ENCODE assay signal across 10 cellular contexts in genomic region chr2:176080540-176081355, GRCh38. TPM values are rescaled to one million over a fixed set of nuclear protein-coding genes. Genes with fewer than 3 reads are reported as not detected.
DNase-seq lines count a peak whose midpoint lies in the region; ATAC-seq and TF ChIP-seq lines count a peak whose summit lies in the region.
"Had no signal": no experiment of that assay in that cellular context is flagged by ENCODE, and none has a peak within 500 bp of the region (broad histone marks: within the 10 kb centered on the region; RNA-seq: fewer than 3 reads in every experiment).

No MANE protein-coding gene starts in this region.

- no peaks in the 10 kb centered on the region for H3K36me3 ChIP-seq in smooth muscle cell (ENCODE audit: low read depth)

- ATAC-seq in foreskin keratinocyte, result peak; percentile 51
- ATAC-seq in HG03354 (IDR thresholded peaks at IDR 0.05; ENCODE audit: poor library complexity, severe bottlenecking, unreplicated experiment), result no peak

- H3K9me3 ChIP-seq in smooth muscle cell (replicated peaks; ENCODE audit: low read depth), result no peaks in the 10 kb centered on the region

- H3K9me3 Mint-ChIP-seq in activated CD4-positive, alpha-beta T cell treated with anti-CD3 and anti-CD28 coated beads, Interleukin-2, amount 10 ng/mL, durations not matched to agents 7 days and 5 days, result peaks cover 5% of the 10 kb centered on the region

- no peak overlapping the region for H2AFZ ChIP-seq in smooth muscle cell (ENCODE audit: low read depth)

- H3K4me3 Mint-ChIP-seq in activated CD4-positive, alpha-beta T cell treated with anti-CD3 and anti-CD28 coated beads, Interleukin-2, amount 10 ng/mL, durations not matched to agents 7 days and 5 days, result peak overlapping the region; percentile 30

- H3F3A ChIP-seq in smooth muscle cell (ENCODE audit: low read depth), result no peaks in the 10 kb centered on the region

- H3K9ac ChIP-seq in smooth muscle cell (ENCODE audit: low read depth), result no peak overlapping the region

- H3K36me3 Mint-ChIP-seq in activated CD4-positive, alpha-beta T cell treated with anti-CD3 and anti-CD28 coated beads, Interleukin-2, amount 10 ng/mL, durations not matched to agents 7 days and 5 days (ENCODE audit: low read depth), result peaks cover 3% of the 10 kb centered on the region

- H3K27me3 Mint-ChIP-seq in activated CD4-positive, alpha-beta T cell treated with anti-CD3 and anti-CD28 coated beads, Interleukin-2, amount 10 ng/mL, durations not matched to agents 7 days and 5 days, result peaks cover 82% of the 10 kb centered on the region

- H3K4me1 ChIP-seq in foreskin keratinocyte (no peaks in the 10 kb centered on the region), smooth muscle cell (ENCODE audit: low read depth) (peaks cover 18% of the 10 kb centered on the region)

- H3K27me3 ChIP-seq in foreskin keratinocyte, result peaks cover 98% of the 10 kb centered on the region
- peaks cover 97% of the 10 kb centered on the region for H3K27me3 ChIP-seq in smooth muscle cell (ENCODE audit: low read depth)

- POLR2A ChIA-PET in activated CD4-positive, alpha-beta T cell treated with anti-CD3 and anti-CD28 coated beads, Interleukin-2, amount 10 ng/mL, durations not matched to agents 7 days and 5 days (lab: Charles Lee), result no interaction called here
- POLR2A ChIA-PET in RWPE1 (lab: Yijun Ruan, JAX; ENCODE audit: low non-redundant PET), result no interaction called here

- peak overlapping the region; percentile 73 for H3K27ac Mint-ChIP-seq in activated CD4-positive, alpha-beta T cell treated with anti-CD3 and anti-CD28 coated beads, Interleukin-2, amount 10 ng/mL, durations not matched to agents 7 days and 5 days

- H4K20me1 ChIP-seq in smooth muscle cell (ENCODE audit: low read depth), result no peaks in the 10 kb centered on the region

- H3K79me2 ChIP-seq in smooth muscle cell (ENCODE audit: low read depth), result no peaks in the 10 kb centered on the region

- H3K4me2 ChIP-seq in smooth muscle cell, result peak overlapping the region; percentile 79

- CTCF ChIA-PET in activated CD4-positive, alpha-beta T cell treated with anti-CD3 and anti-CD28 coated beads, Interleukin-2, amount 10 ng/mL, durations not matched to agents 7 days and 5 days (lab: Charles Lee), result interaction anchor here (1.0 to 2.2 kb wide), 4 partner anchors 16 to 81 kb away, joined by 4 to 6 read pairs (median 5); no protein-coding TSS in a partner anchor
- CTCF ChIA-PET in RWPE1 (lab: Yijun Ruan, JAX), result interaction anchor here (0.6 to 2.0 kb wide), 7 partner anchors 16 to 1119 kb away, joined by 3 to 16 read pairs (median 4); no protein-coding TSS in a partner anchor

- peak overlapping the region; percentile 44 for H3K4me3 ChIP-seq in smooth muscle cell

- 3% methylated on average over 58 of the region's 67 CpGs for WGBS in smooth muscle cell (ENCODE audit: low lambda C conversion rate)

- peaks cover 10% of the 10 kb centered on the region for H3K4me1 Mint-ChIP-seq in activated CD4-positive, alpha-beta T cell treated with anti-CD3 and anti-CD28 coated beads, Interleukin-2, amount 10 ng/mL, durations not matched to agents 7 days and 5 days

- no peak for DNase-seq in activated CD4-positive, alpha-beta T cell treated with anti-CD3 and anti-CD28 coated beads, Interleukin-2, amount 10 ng/mL, durations not matched to agents 7 days and 5 days
- no peak for DNase-seq in activated CD4-positive, alpha-beta T cell treated with anti-CD3 and anti-CD28 coated beads for 1 hour
- DNase-seq in RWPE1 (ENCODE audit: low spot score) (peak; percentile 43), foreskin keratinocyte (no peak), smooth muscle cell (lab: John Stamatoyannopoulos, UW; ENCODE audit: unreplicated experiment) (no peak), hippocampal formation (lab: John Stamatoyannopoulos, UW) (no peak), HCEC 1CT (no peak)
- DNase-seq: activated CD4-positive, alpha-beta T cell treated with anti-CD3 and anti-CD28 coated beads, Interleukin-2, amount 50 U/mL, for 1 hour; AML-193 had no signal

- TF ChIP-seq CTCF in RWPE1 (conservative IDR thresholded peaks at IDR 0.05; ENCODE audit: low read depth) (no peak), foreskin keratinocyte (conservative IDR thresholded peaks at IDR 0.05) (no peak), smooth muscle cell (IDR thresholded peaks at IDR 0.05; ENCODE audit: borderline replicate concordance, insufficient read depth, poor library complexity, severe bottlenecking) (no peak)

- H3K27ac ChIP-seq in RWPE1 (no peak overlapping the region), foreskin keratinocyte (no peak overlapping the region), smooth muscle cell (ENCODE audit: low read depth) (no peak overlapping the region)

RNA-seq across cellular contexts. Expression of gene EVX2, which starts 3.0 kb away (rescaled TPM):
- not detected for total RNA-seq in activated CD4-positive, alpha-beta T cell treated with anti-CD3 and anti-CD28 coated beads, Interleukin-2, amount 10 ng/mL, durations not matched to agents 7 days and 5 days
- total RNA-seq in foreskin keratinocyte, result not detected in 2 replicates
- not detected in 2 replicates for polyA plus RNA-seq in foreskin keratinocyte
- total RNA-seq in smooth muscle cell, result 0.04 TPM in 1 of 2 replicates, not detected in the other
- polyA plus RNA-seq in smooth muscle cell, result not detected in 2 replicates

RNA-seq across cellular contexts. Expression of gene HOXD13, which starts 11.8 kb away (rescaled TPM):
- total RNA-seq in activated CD4-positive, alpha-beta T cell treated with anti-CD3 and anti-CD28 coated beads, Interleukin-2, amount 10 ng/mL, durations not matched to agents 7 days and 5 days, result not detected
- total RNA-seq in foreskin keratinocyte, result not detected in 2 replicates
- polyA plus RNA-seq in foreskin keratinocyte, result not detected in 2 replicates
- 0.31 and 1.9 TPM in 2 replicates for total RNA-seq in smooth muscle cell
- 0.45 and 1.9 TPM in 2 replicates for polyA plus RNA-seq in smooth muscle cell

RNA-seq across cellular contexts. Expression of gene HOXD12, which starts 18.8 kb away (rescaled TPM):
- not detected for total RNA-seq in activated CD4-positive, alpha-beta T cell treated with anti-CD3 and anti-CD28 coated beads, Interleukin-2, amount 10 ng/mL, durations not matched to agents 7 days and 5 days
- total RNA-seq in foreskin keratinocyte (not detected in 2 replicates), smooth muscle cell (0.54 TPM in 1 of 2 replicates, not detected in the other)
- polyA plus RNA-seq in foreskin keratinocyte (not detected in 2 replicates), smooth muscle cell (not detected in 2 replicates)

RNA-seq across cellular contexts. Expression of gene HOXD11, which starts 26.3 kb away (rescaled TPM):
- not detected for total RNA-seq in activated CD4-positive, alpha-beta T cell treated with anti-CD3 and anti-CD28 coated beads, Interleukin-2, amount 10 ng/mL, durations not matched to agents 7 days and 5 days
- total RNA-seq in foreskin keratinocyte (not detected in 2 replicates), smooth muscle cell (4.4 and 9.8 TPM in 2 replicates)
- polyA plus RNA-seq in foreskin keratinocyte (not detected in 2 replicates), smooth muscle cell (7.9 and 9.0 TPM in 2 replicates)

RNA-seq across cellular contexts. Expression of gene HOXD10, which starts 35.8 kb away (rescaled TPM):
- not detected for total RNA-seq in activated CD4-positive, alpha-beta T cell treated with anti-CD3 and anti-CD28 coated beads, Interleukin-2, amount 10 ng/mL, durations not matched to agents 7 days and 5 days
- total RNA-seq in foreskin keratinocyte, result not detected in 2 replicates
- polyA plus RNA-seq in foreskin keratinocyte, result not detected in 2 replicates
- total RNA-seq in smooth muscle cell, result 6.7 and 9.9 TPM in 2 replicates
- 10.6 and 11.4 TPM in 2 replicates for polyA plus RNA-seq in smooth muscle cell
